ENCODE assay signal across 9 cellular contexts in genomic region chrX:72120798-72121197, GRCh38. TPM values are rescaled to one million over a fixed set of nuclear protein-coding genes. Genes with fewer than 3 reads are reported as not detected.
DNase-seq lines count a peak whose midpoint lies in the region; ATAC-seq and TF ChIP-seq lines count a peak whose summit lies in the region.
"Had no signal": no experiment of that assay in that cellular context is flagged by ENCODE, and none has a peak within 500 bp of the region (broad histone marks: within the 10 kb centered on the region; RNA-seq: fewer than 3 reads in every experiment).

No MANE protein-coding gene starts in this region.

- peak overlapping the region; percentile 79 to 94 (median 88) for H3K27ac Mint-ChIP-seq in CD4-positive, alpha-beta memory T cell
- peak overlapping the region; percentile 57 for H3K27ac Mint-ChIP-seq in neural crest cell (ENCODE audit: unreplicated experiment)
- H3K27ac Mint-ChIP-seq in activated T-cell treated with anti-CD3 and anti-CD28 coated beads, Interleukin-2, amount 50 U/mL, for 72 hours: no peak overlapping the region

- H3K9me3 Mint-ChIP-seq in CD4-positive, alpha-beta memory T cell: peaks cover 0 to 3% (median 0%) of the 10 kb centered on the region in 8 donors
- peaks cover 8% of the 10 kb centered on the region for H3K9me3 Mint-ChIP-seq in neural crest cell
- H3K9me3 Mint-ChIP-seq in activated T-cell treated with anti-CD3 and anti-CD28 coated beads, Interleukin-2, amount 50 U/mL, for 72 hours: no peaks in the 10 kb centered on the region

- peaks cover 38 to 80% (median 55%) of the 10 kb centered on the region in 4 donors for H3K4me1 Mint-ChIP-seq in CD4-positive, alpha-beta memory T cell
- H3K4me1 Mint-ChIP-seq in neural crest cell: peaks cover 42% of the 10 kb centered on the region
- peaks cover 19% of the 10 kb centered on the region for H3K4me1 Mint-ChIP-seq in activated T-cell treated with anti-CD3 and anti-CD28 coated beads, Interleukin-2, amount 50 U/mL, for 72 hours (ENCODE audit: low read depth)

- 53 to 73% methylated on average over 6 of the region's 6 CpGs for WGBS in esophagus, 2 donors

- no peaks in the 10 kb centered on the region for H3K9me3 ChIP-seq in CD4-positive, alpha-beta memory T cell (ENCODE audit: control insufficient read depth in 1 of 2, low read length in 2 of 2)
- no peaks in the 10 kb centered on the region for H3K9me3 ChIP-seq in esophagus (ENCODE audit: control insufficient read depth in 2 of 2, insufficient read depth in 1 of 2, low read depth in 1 of 2, low read length in 1 of 2)

- H3K4me3 Mint-ChIP-seq in CD4-positive, alpha-beta memory T cell: peak overlapping the region in 7 of 8 donors; percentile 23 to 74 (median 60)
- no peak overlapping the region for H3K4me3 Mint-ChIP-seq in neural crest cell
- H3K4me3 Mint-ChIP-seq in activated T-cell treated with anti-CD3 and anti-CD28 coated beads, Interleukin-2, amount 50 U/mL, for 72 hours: peak overlapping the region in 1 of 2 donors; percentile 55

- ATAC-seq in GM18502 (IDR thresholded peaks at IDR 0.05; ENCODE audit: poor library complexity, unreplicated experiment): no peak
- no peak for ATAC-seq in activated T-cell treated with anti-CD3 and anti-CD28 coated beads, Interleukin-2, amount 50 U/mL, for 72 hours (replicated peaks in 1 of 2)
- ATAC-seq in activated CD4-positive, CD25-positive, alpha-beta regulatory T cell treated with anti-CD3 and anti-CD28 coated beads, Interleukin-2, amount 50 U/mL, for 24 hours: no peak

- H3K27me3 ChIP-seq in CD4-positive, alpha-beta memory T cell (ENCODE audit: insufficient read depth, low read length): no peaks in the 10 kb centered on the region
- H3K27me3 ChIP-seq in esophagus (ENCODE audit: control insufficient read depth in 1 of 2, insufficient read depth in 2 of 2, low read length in 2 of 2): peaks cover 0 to 2% of the 10 kb centered on the region in 2 donors

- DNase-seq in CD4-positive, alpha-beta memory T cell: no peak
- DNase-seq in NCI-H446 treated with DMSO at 0.1 percent for 48 hours (lab: John Stamatoyannopoulos, UW) (peak; percentile 74), neural crest cell (ENCODE audit: low read depth, low spot score) (no peak), NOMO-1 (lab: John Stamatoyannopoulos, UW; ENCODE audit: unreplicated experiment in 2 of 2) (no peak)
- DNase-seq in activated T-cell treated with anti-CD3 and anti-CD28 coated beads, Interleukin-2, amount 50 U/mL, for 72 hours: no peak

- no peak for TF ChIP-seq CTCF in neural crest cell (conservative IDR thresholded peaks at IDR 0.05)

- POLR2A ChIA-PET in CD4-positive, alpha-beta memory T cell (lab: Charles Lee; ENCODE audit: partially characterized antibody): interaction anchor here (0.9 to 8.4 kb wide), 8 partner anchors 9 to 101 kb away, joined by 3 to 116 read pairs (median 8); partner anchors contain the start of gene RTL5

- H3K36me3 ChIP-seq in CD4-positive, alpha-beta memory T cell (ENCODE audit: insufficient read depth, low read length): no peaks in the 10 kb centered on the region
- no peaks in the 10 kb centered on the region for H3K36me3 ChIP-seq in esophagus (ENCODE audit: control insufficient read depth in 2 of 2, insufficient read depth in 2 of 2, low read length in 1 of 2)

- peak overlapping the region; percentile 32 for H3K27ac ChIP-seq in CD4-positive, alpha-beta memory T cell (ENCODE audit: low read depth, low read length)
- H3K27ac ChIP-seq in esophagus (ENCODE audit: low read depth in 2 of 2, low read length in 1 of 2): peak overlapping the region; percentile 57 to 65

- peaks cover 0 to 4% of the 10 kb centered on the region in 2 donors for H3K36me3 Mint-ChIP-seq in CD4-positive, alpha-beta memory T cell
- H3K36me3 Mint-ChIP-seq in neural crest cell (ENCODE audit: low read depth): no peaks in the 10 kb centered on the region
- no peaks in the 10 kb centered on the region for H3K36me3 Mint-ChIP-seq in activated T-cell treated with anti-CD3 and anti-CD28 coated beads, Interleukin-2, amount 50 U/mL, for 72 hours (ENCODE audit: insufficient read depth in 2 of 2)

- peaks cover 68% of the 10 kb centered on the region for H3K4me1 ChIP-seq in CD4-positive, alpha-beta memory T cell (ENCODE audit: insufficient read depth, low read length)
- peaks cover 2% of the 10 kb centered on the region in 2 donors for H3K4me1 ChIP-seq in esophagus (ENCODE audit: control insufficient read depth in 2 of 2, insufficient read depth in 2 of 2, low read length in 1 of 2)

- no peaks in the 10 kb centered on the region for H3K27me3 Mint-ChIP-seq in CD4-positive, alpha-beta memory T cell
- H3K27me3 Mint-ChIP-seq in neural crest cell (ENCODE audit: low read depth): no peaks in the 10 kb centered on the region
- peaks cover 54% of the 10 kb centered on the region for H3K27me3 Mint-ChIP-seq in activated T-cell treated with anti-CD3 and anti-CD28 coated beads, Interleukin-2, amount 50 U/mL, for 72 hours (ENCODE audit: low read depth)

- peak overlapping the region in 1 of 2 donors; percentile 9 for H3K4me3 ChIP-seq in CD4-positive, alpha-beta memory T cell (ENCODE audit: low read length in 2 of 2)
- no peak overlapping the region for H3K4me3 ChIP-seq in esophagus (ENCODE audit: low read depth in 1 of 2, low read length in 2 of 2)
- H3K4me3 ChIP-seq: dorsolateral prefrontal cortex had no signal

- intact Hi-C loops in CD4-positive, alpha-beta memory T cell (cut with micrococcal nuclease): loop anchor here (1.0 to 10.0 kb wide), 3 partner anchors 15 to 154 kb away; partner anchors contain the start of gene RPS4X

- CTCF ChIA-PET in CD4-positive, alpha-beta memory T cell (lab: Charles Lee; ENCODE audit: partially characterized antibody): interaction anchor here (1.1 to 3.7 kb wide), 7 partner anchors 10 to 102 kb away, joined by 3 to 20 read pairs (median 7); partner anchors contain the start of gene RTL5

RNA-seq across cellular contexts. Expression of gene RTL5, which starts 10.9 kb away (rescaled TPM):
- total RNA-seq in CD4-positive, alpha-beta memory T cell: 1 to 10 TPM; 7.8 to 8.4 TPM
- under 1 TPM in 1 of 2 donors, not detected in 1; 0.20 TPM for polyA plus RNA-seq in CD4-positive, alpha-beta memory T cell
- polyA plus RNA-seq in esophagus: 1 to 10 TPM in 1 of 2 donors, under 1 TPM in 1; 0.92 to 1.2 TPM
- 21.7 and 23.0 TPM in 2 replicates for total RNA-seq in neural crest cell
- total RNA-seq in activated T-cell treated with anti-CD3 and anti-CD28 coated beads, Interleukin-2, amount 50 U/mL, for 72 hours: under 1 TPM; 0.17 to 0.74 TPM

Comparison
In these comparisons a context has a peak if more than half of its experiments do, and no peak if none do; other contexts are left out.
1. RNA of gene RTL5, which starts 10.9 kb away (total RNA-seq): 21.7 to 23.0 TPM in neural crest cell and 7.8 to 8.4 TPM in CD4-positive, alpha-beta memory T cell; 0.17 to 0.74 TPM in activated T-cell treated with anti-CD3 and anti-CD28 coated beads, Interleukin-2, amount 50 U/mL, for 72 hours; every median in the first group is over 4 times any median in the second.